In genomic region chr4:81096566-81096965, GRCh38 we compare ENCODE assay signal across 25 cellular contexts.
"Had no signal": no experiment of that assay in that cellular context is flagged by ENCODE, and none has a peak within 500 bp of the region (broad histone marks: within the 10 kb centered on the region; RNA-seq: fewer than 3 reads in every experiment).

No MANE protein-coding gene starts in this region.

- ATAC-seq: esophagus mucosa; left ventricle myocardium superior; lower lobe of right lung; naive thymus-derived CD8-positive, alpha-beta T cell; sciatic nerve; stimulated activated effector memory CD8-positive, alpha-beta T cell treated with anti-CD3 and anti-CD28 coated beads, Interleukin-12 subunit alpha, Interleukin-12 subunit beta, amount 100 ng/mL, for 72 hours had no signal

- DNase-seq: colonic mucosa; effector CD8-positive, alpha-beta T cell; endodermal cell; hypothalamus; immature natural killer cell; left ventricle myocardium superior; lower lobe of right lung; naive thymus-derived CD8-positive, alpha-beta T cell; nephron progenitor cell; nucleus accumbens; stimulated activated CD4-positive, alpha-beta T cell treated with anti-CD3 and anti-CD28 coated beads, Interleukin-12 subunit alpha, Interleukin-12 subunit beta, amount 100 ng/mL, for 4 hours; stimulated activated CD4-positive, alpha-beta T cell treated with anti-CD3 and anti-CD28 coated beads, Interleukin-1b, Interleukin-23, amount 100 ng/mL, for 48 hours; stimulated activated CD4-positive, alpha-beta T cell treated with anti-CD3 and anti-CD28 coated beads, Interleukin-4, amount 100 ng/mL, for 24 hours; stimulated activated naive CD4-positive, alpha-beta T cell treated with Interleukin-2 at 50 U/mL for 16 hours; upper lobe of left lung; uterus had no signal

- H3K4me3 ChIP-seq: colonic mucosa, lower lobe of right lung, prostate gland, right atrium auricular region, smooth muscle cell, thoracic aorta, tibial nerve, upper lobe of left lung, uterus had no signal

- H3K27ac ChIP-seq: colonic mucosa, epithelial cell of prostate, lower lobe of right lung, prostate gland, right atrium auricular region, thoracic aorta, tibial nerve, upper lobe of left lung, uterus had no signal

- H3K9me3 ChIP-seq: colonic mucosa, lower lobe of right lung, prostate gland, right atrium auricular region, thoracic aorta, upper lobe of left lung, uterus had no signal

- H3K36me3 ChIP-seq: colonic mucosa, lower lobe of right lung, prostate gland, right atrium auricular region, thoracic aorta, tibial nerve, upper lobe of left lung, uterus had no signal

- H3K27me3 ChIP-seq: colonic mucosa, right atrium auricular region, tibial nerve, upper lobe of left lung, uterus had no signal

- H3K4me1 ChIP-seq: colonic mucosa, lower lobe of right lung, prostate gland, tibial nerve, upper lobe of left lung, uterus had no signal
